ENCODE assay signal across 8 cellular contexts in the genomic region with DNA sequence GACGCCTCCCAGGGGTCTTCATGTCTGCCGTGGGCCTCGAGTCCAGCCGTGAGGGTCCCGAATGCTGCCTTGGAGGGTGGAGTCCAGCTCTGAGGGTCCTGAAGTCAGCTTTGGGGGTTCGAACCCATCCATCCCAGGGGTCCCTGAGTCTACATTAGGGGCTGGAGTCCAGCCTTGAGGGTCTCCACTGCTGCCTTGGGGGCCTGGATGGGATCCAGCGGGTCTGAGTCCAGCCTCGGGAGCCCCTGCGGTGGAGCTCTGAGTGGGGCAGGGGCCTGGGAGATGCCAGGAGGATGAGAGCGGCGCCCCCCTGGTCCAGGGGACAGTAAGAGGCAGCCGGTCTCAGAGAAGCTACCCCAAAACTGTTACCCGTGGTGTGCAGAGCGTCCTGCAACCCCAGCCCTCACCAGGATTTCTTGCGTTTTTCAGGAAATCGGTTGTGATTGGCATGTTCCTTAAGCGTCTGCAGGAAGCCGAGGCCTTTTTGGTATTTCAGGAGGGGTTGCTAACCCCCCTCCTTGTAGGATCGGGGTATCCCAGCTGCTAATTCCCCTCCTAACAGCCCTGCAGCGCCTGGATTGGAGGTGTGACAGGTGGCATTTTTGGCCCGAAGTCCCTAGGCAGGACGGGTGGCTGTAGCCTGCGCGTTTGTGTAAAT. TPM values are rescaled to one million over a fixed set of nuclear protein-coding genes. Genes with fewer than 3 reads are reported as not detected.
DNase-seq lines count a peak whose midpoint lies in the region; ATAC-seq and TF ChIP-seq lines count a peak whose summit lies in the region.

No MANE protein-coding gene starts in this region.

- DNase-seq in Calu3 (no peak), SK-N-MC (ENCODE audit: low read depth, low spot score) (no peak), fibroblast of pulmonary artery (ENCODE audit: low read depth) (no peak), DMS 273 treated with DMSO at 0.1 percent for 48 hours (lab: John Stamatoyannopoulos, UW) (no peak), GM19240 (ENCODE audit: insufficient read length, low spot score) (no peak), NCI-H146 treated with DMSO at 0.1 percent for 48 hours (lab: John Stamatoyannopoulos, UW; ENCODE audit: unreplicated experiment) (no peak)

- H3K4me1 Mint-ChIP-seq in Calu3 (ENCODE audit: low read depth, unreplicated experiment) = peaks cover 8% of the 10 kb centered on the region

- peaks cover 39% of the 10 kb centered on the region for H3K36me3 Mint-ChIP-seq in Calu3 (ENCODE audit: insufficient read depth, unreplicated experiment)

- H3K4me3 Mint-ChIP-seq in Calu3 (ENCODE audit: low read depth, unreplicated experiment) = peak overlapping the region; percentile 80

- H3K27me3 ChIP-seq in parathyroid adenoma (ENCODE audit: control insufficient read depth, insufficient read depth, low read length) = no peaks in the 10 kb centered on the region

- no peaks in the 10 kb centered on the region for H3K4me1 ChIP-seq in parathyroid adenoma

- H3K4me3 ChIP-seq in SK-N-MC (peak overlapping the region; percentile 89), fibroblast of pulmonary artery (replicated peaks; ENCODE audit: low read depth, low read length) (peak overlapping the region; percentile 92), parathyroid adenoma (ENCODE audit: low read depth, low read length) (peak overlapping the region; percentile 94)

- H3K4me2 ChIP-seq in parathyroid adenoma (ENCODE audit: low read length) = peak overlapping the region; percentile 93

- peaks cover 3% of the 10 kb centered on the region for H3K9me3 Mint-ChIP-seq in Calu3 (ENCODE audit: low read depth, unreplicated experiment)

- intact Hi-C loops in Calu3 (cut with micrococcal nuclease; ENCODE audit: unreplicated experiment) = no loop called here

- H3K27ac ChIP-seq in SK-N-MC (no peak overlapping the region), parathyroid adenoma (no peak overlapping the region)

- no peaks in the 10 kb centered on the region for H3K27me3 Mint-ChIP-seq in Calu3 (ENCODE audit: unreplicated experiment)

- H3K9ac ChIP-seq in SK-N-MC (ENCODE audit: insufficient read length) (peak overlapping the region; percentile 91), parathyroid adenoma (no peak overlapping the region)

- H3K9me3 ChIP-seq in SK-N-MC (ENCODE audit: low read depth, low read length) (no peaks in the 10 kb centered on the region), parathyroid adenoma (ENCODE audit: control insufficient read depth, low read length) (no peaks in the 10 kb centered on the region)

- no peaks in the 10 kb centered on the region for H3K79me2 ChIP-seq in parathyroid adenoma

- CTCF ChIA-PET in Calu3 (lab: Charles Lee) = no interaction called here

- no peak overlapping the region for H2AFZ ChIP-seq in parathyroid adenoma

- H3K36me3 ChIP-seq in SK-N-MC (ENCODE audit: insufficient read depth, low read length) (peaks cover 9% of the 10 kb centered on the region; the same call in 1 of the 2 replicates), parathyroid adenoma (ENCODE audit: control insufficient read depth, insufficient read depth, low read length) (no peaks in the 10 kb centered on the region)

- H3K27ac Mint-ChIP-seq in Calu3 (ENCODE audit: unreplicated experiment) = no peak overlapping the region

- ATAC-seq in HG02884 (IDR thresholded peaks at IDR 0.05; ENCODE audit: unreplicated experiment) = no peak

- TF ChIP-seq CTCF in Calu3 (IDR thresholded peaks at IDR 0.05; ENCODE audit: unreplicated experiment) (no peak), fibroblast of pulmonary artery (IDR thresholded peaks at IDR 0.05; ENCODE audit: low read length, missing control alignments) (no peak), parathyroid adenoma (IDR thresholded peaks at IDR 0.05) (no peak)

- BruUV-seq in Calu3 (replicated peaks; lab: Mats Ljungman, UMichigan) = TSS peak; percentile 47

RNA-seq across cellular contexts. Expression of a gene that starts 1.7 kb away (rescaled TPM):
- total RNA-seq in Calu3 (2022) = 30.2 and 32.9 TPM in 2 replicates

RNA-seq across cellular contexts. Expression of a gene that starts 39.1 kb away (rescaled TPM):
- 19.1 and 23.2 TPM in 2 replicates for total RNA-seq in Calu3 (2022)
